ENCODE assay signal across 1 cellular context in the genomic region with DNA sequence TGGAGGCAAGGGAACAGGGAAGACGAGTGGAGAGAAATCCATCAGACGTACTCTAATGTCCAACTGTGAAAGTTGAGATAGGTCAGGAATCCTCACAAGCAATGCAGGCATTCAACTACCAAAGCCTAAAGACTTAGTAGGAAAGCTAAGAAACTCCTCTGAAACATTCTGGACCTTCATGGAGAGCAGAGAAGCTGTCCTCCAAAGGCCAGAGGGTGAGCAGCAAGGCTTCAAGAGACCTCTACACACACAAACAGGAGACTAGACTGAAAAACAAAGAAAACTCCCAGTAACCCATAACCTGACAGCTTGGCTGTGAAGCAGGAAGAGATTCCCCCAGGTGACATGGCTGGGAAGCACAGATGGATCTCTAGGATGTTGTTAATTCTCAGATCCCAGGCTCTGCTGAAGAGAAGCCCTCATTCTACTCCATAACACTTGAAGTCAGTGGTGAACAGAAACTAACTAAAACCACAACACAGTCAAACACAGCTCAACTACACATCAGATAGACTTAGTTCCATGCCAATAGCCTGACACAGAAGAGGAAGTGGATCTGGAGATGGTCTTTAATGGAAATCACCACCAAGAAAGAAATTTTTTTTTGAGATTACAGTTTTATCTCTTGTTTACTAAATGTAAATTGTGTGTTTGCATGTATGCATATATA.
TF ChIP-seq lines count a peak whose summit lies in the region.

No MANE protein-coding gene starts in this region.

TF ChIP-seq in HepG2, 621 proteins besides CTCF, POLR2A, EP300 and RAD21 (continues in another document):
- TF ChIP-seq KAT2B (IDR thresholded peaks at IDR 0.05; ENCODE audit: borderline replicate concordance, low read depth, low read length), result no peak
- no peak for TF ChIP-seq PHF5A (CRISPR knock-in tag; IDR thresholded peaks at IDR 0.05; ENCODE audit: low read depth, unreplicated experiment)
- TF ChIP-seq MIER2 (CRISPR knock-in tag; IDR thresholded peaks at IDR 0.05), result 0 out of 2 replicates have a peak, but pooled peaks have one; percentile 32
- TF ChIP-seq, protein P1, sequence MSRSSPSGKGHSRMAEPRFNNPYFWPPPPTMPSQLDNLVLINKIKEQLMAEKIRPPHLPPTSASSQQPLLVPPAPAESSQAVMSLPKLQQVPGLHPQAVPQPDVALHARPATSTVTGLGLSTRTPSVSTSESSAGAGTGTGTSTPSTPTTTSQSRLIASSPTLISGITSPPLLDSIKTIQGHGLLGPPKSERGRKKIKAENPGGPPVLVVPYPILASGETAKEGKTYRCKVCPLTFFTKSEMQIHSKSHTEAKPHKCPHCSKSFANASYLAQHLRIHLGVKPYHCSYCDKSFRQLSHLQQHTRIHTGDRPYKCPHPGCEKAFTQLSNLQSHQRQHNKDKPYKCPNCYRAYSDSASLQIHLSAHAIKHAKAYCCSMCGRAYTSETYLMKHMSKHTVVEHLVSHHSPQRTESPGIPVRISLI (CRISPR knock-in tag; IDR thresholded peaks at IDR 0.05; ENCODE audit: borderline replicate concordance), result no peak
- TF ChIP-seq, protein P2, sequence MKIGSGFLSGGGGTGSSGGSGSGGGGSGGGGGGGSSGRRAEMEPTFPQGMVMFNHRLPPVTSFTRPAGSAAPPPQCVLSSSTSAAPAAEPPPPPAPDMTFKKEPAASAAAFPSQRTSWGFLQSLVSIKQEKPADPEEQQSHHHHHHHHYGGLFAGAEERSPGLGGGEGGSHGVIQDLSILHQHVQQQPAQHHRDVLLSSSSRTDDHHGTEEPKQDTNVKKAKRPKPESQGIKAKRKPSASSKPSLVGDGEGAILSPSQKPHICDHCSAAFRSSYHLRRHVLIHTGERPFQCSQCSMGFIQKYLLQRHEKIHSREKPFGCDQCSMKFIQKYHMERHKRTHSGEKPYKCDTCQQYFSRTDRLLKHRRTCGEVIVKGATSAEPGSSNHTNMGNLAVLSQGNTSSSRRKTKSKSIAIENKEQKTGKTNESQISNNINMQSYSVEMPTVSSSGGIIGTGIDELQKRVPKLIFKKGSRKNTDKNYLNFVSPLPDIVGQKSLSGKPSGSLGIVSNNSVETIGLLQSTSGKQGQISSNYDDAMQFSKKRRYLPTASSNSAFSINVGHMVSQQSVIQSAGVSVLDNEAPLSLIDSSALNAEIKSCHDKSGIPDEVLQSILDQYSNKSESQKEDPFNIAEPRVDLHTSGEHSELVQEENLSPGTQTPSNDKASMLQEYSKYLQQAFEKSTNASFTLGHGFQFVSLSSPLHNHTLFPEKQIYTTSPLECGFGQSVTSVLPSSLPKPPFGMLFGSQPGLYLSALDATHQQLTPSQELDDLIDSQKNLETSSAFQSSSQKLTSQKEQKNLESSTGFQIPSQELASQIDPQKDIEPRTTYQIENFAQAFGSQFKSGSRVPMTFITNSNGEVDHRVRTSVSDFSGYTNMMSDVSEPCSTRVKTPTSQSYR (CRISPR knock-in tag; IDR thresholded peaks at IDR 0.05; ENCODE audit: borderline replicate concordance), result no peak
- no peak for TF ChIP-seq ZBTB8A (CRISPR knock-in tag; IDR thresholded peaks at IDR 0.05; ENCODE audit: borderline replicate concordance, low read depth)
- TF ChIP-seq PAF1 (CRISPR knock-in tag; IDR thresholded peaks at IDR 0.05), result 0 out of 2 replicates have a peak, but pooled peaks have one; percentile 81
- TF ChIP-seq ADNP (CRISPR knock-in tag; IDR thresholded peaks at IDR 0.05), result no peak
- no peak for TF ChIP-seq TP53 (CRISPR knock-in tag; conservative IDR thresholded peaks at IDR 0.05)
- TF ChIP-seq DNMT1 (CRISPR knock-in tag; IDR thresholded peaks at IDR 0.05), result no peak
- TF ChIP-seq, protein P3, sequence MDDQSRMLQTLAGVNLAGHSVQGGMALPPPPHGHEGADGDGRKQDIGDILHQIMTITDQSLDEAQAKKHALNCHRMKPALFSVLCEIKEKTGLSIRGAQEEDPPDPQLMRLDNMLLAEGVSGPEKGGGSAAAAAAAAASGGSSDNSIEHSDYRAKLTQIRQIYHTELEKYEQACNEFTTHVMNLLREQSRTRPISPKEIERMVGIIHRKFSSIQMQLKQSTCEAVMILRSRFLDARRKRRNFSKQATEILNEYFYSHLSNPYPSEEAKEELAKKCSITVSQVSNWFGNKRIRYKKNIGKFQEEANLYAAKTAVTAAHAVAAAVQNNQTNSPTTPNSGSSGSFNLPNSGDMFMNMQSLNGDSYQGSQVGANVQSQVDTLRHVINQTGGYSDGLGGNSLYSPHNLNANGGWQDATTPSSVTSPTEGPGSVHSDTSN (CRISPR knock-in tag; IDR thresholded peaks at IDR 0.05; ENCODE audit: borderline replicate concordance), result no peak
- peak; percentile 83 for TF ChIP-seq RBM22 (optimal IDR thresholded peaks at IDR 0.05; ENCODE audit: low read length)
- TF ChIP-seq JUN (CRISPR knock-in tag; IDR thresholded peaks at IDR 0.05), result no peak
- TF ChIP-seq FOXK1 (CRISPR knock-in tag; IDR thresholded peaks at IDR 0.05; ENCODE audit: borderline replicate concordance, low read depth), result no peak
- TF ChIP-seq TBP (CRISPR knock-in tag; IDR thresholded peaks at IDR 0.05), result no peak
- no peak for TF ChIP-seq ATF7 (IDR thresholded peaks at IDR 0.05)
- TF ChIP-seq ATF7 (CRISPR knock-in tag; IDR thresholded peaks at IDR 0.05), result no peak
- no peak for TF ChIP-seq BHLHE40 (IDR thresholded peaks at IDR 0.05; ENCODE audit: low read length)
- TF ChIP-seq SSRP1 (CRISPR knock-in tag; IDR thresholded peaks at IDR 0.05), result peak; percentile 46; the same call in 1 of the 2 replicates
- no peak for TF ChIP-seq KLF9 (CRISPR knock-in tag; IDR thresholded peaks at IDR 0.05; ENCODE audit: low read depth)
- TF ChIP-seq, protein P4, sequence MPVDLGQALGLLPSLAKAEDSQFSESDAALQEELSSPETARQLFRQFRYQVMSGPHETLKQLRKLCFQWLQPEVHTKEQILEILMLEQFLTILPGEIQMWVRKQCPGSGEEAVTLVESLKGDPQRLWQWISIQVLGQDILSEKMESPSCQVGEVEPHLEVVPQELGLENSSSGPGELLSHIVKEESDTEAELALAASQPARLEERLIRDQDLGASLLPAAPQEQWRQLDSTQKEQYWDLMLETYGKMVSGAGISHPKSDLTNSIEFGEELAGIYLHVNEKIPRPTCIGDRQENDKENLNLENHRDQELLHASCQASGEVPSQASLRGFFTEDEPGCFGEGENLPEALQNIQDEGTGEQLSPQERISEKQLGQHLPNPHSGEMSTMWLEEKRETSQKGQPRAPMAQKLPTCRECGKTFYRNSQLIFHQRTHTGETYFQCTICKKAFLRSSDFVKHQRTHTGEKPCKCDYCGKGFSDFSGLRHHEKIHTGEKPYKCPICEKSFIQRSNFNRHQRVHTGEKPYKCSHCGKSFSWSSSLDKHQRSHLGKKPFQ (CRISPR knock-in tag; IDR thresholded peaks at IDR 0.05; ENCODE audit: insufficient replicate concordance), result no peak
- TF ChIP-seq POLR2AphosphoS5 (IDR thresholded peaks at IDR 0.05; ENCODE audit: low read depth, low read length), result peak; percentile 57; the same call in 1 of the 2 replicates
- peak; percentile 16; the same call in 1 of the 2 replicates for TF ChIP-seq MED1 (CRISPR knock-in tag; IDR thresholded peaks at IDR 0.05)
- 0 out of 2 replicates have a peak, but pooled peaks have one; percentile 15 for TF ChIP-seq ZFP82 (CRISPR knock-in tag; IDR thresholded peaks at IDR 0.05; ENCODE audit: borderline replicate concordance)
- no peak for TF ChIP-seq ZNF367 (CRISPR knock-in tag; IDR thresholded peaks at IDR 0.05; ENCODE audit: borderline replicate concordance)
- TF ChIP-seq, protein P5, sequence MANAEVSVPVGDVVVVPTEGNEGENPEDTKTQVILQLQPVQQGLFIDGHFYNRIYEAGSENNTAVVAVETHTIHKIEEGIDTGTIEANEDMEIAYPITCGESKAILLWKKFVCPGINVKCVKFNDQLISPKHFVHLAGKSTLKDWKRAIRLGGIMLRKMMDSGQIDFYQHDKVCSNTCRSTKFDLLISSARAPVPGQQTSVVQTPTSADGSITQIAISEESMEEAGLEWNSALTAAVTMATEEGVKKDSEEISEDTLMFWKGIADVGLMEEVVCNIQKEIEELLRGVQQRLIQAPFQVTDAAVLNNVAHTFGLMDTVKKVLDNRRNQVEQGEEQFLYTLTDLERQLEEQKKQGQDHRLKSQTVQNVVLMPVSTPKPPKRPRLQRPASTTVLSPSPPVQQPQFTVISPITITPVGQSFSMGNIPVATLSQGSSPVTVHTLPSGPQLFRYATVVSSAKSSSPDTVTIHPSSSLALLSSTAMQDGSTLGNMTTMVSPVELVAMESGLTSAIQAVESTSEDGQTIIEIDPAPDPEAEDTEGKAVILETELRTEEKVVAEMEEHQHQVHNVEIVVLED (CRISPR knock-in tag; IDR thresholded peaks at IDR 0.05; ENCODE audit: borderline replicate concordance), result 0 out of 2 replicates have a peak, but pooled peaks have one; percentile 14
- TF ChIP-seq ZNF629 (CRISPR knock-in tag; conservative IDR thresholded peaks at IDR 0.05), result no peak
- no peak for TF ChIP-seq ZNF615 (CRISPR knock-in tag; IDR thresholded peaks at IDR 0.05; ENCODE audit: borderline replicate concordance)
- TF ChIP-seq, protein P6, sequence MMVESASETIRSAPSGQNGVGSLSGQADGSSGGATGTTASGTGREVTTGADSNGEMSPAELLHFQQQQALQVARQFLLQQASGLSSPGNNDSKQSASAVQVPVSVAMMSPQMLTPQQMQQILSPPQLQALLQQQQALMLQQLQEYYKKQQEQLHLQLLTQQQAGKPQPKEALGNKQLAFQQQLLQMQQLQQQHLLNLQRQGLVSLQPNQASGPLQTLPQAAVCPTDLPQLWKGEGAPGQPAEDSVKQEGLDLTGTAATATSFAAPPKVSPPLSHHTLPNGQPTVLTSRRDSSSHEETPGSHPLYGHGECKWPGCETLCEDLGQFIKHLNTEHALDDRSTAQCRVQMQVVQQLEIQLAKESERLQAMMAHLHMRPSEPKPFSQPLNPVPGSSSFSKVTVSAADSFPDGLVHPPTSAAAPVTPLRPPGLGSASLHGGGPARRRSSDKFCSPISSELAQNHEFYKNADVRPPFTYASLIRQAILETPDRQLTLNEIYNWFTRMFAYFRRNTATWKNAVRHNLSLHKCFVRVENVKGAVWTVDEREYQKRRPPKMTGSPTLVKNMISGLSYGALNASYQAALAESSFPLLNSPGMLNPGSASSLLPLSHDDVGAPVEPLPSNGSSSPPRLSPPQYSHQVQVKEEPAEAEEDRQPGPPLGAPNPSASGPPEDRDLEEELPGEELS (CRISPR knock-in tag; IDR thresholded peaks at IDR 0.05), result no peak
- no peak for TF ChIP-seq ATAD3A (CRISPR knock-in tag; IDR thresholded peaks at IDR 0.05)
- 0 out of 2 replicates have a peak, but pooled peaks have one; percentile 7 for TF ChIP-seq ZNF205 (CRISPR knock-in tag; IDR thresholded peaks at IDR 0.05)
- no peak for TF ChIP-seq KLF12 (CRISPR knock-in tag; IDR thresholded peaks at IDR 0.05; ENCODE audit: borderline replicate concordance)
- no peak for TF ChIP-seq ARNT2 (CRISPR knock-in tag; IDR thresholded peaks at IDR 0.05; ENCODE audit: low read depth)
- TF ChIP-seq, protein P7, sequence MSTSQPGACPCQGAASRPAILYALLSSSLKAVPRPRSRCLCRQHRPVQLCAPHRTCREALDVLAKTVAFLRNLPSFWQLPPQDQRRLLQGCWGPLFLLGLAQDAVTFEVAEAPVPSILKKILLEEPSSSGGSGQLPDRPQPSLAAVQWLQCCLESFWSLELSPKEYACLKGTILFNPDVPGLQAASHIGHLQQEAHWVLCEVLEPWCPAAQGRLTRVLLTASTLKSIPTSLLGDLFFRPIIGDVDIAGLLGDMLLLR (CRISPR knock-in tag; IDR thresholded peaks at IDR 0.05), result no peak
- TF ChIP-seq CCDC6 (CRISPR knock-in tag; IDR thresholded peaks at IDR 0.05), result 0 out of 2 replicates have a peak, but pooled peaks have one; percentile 24
- TF ChIP-seq KDM3A (CRISPR knock-in tag; IDR thresholded peaks at IDR 0.05; ENCODE audit: low read depth), result no peak
- no peak for TF ChIP-seq ZBTB21 (CRISPR knock-in tag; IDR thresholded peaks at IDR 0.05)
- TF ChIP-seq POLR2G (IDR thresholded peaks at IDR 0.05; ENCODE audit: low read depth, low read length), result peak; percentile 69; the same call in 1 of the 2 replicates
- TF ChIP-seq, protein P8, sequence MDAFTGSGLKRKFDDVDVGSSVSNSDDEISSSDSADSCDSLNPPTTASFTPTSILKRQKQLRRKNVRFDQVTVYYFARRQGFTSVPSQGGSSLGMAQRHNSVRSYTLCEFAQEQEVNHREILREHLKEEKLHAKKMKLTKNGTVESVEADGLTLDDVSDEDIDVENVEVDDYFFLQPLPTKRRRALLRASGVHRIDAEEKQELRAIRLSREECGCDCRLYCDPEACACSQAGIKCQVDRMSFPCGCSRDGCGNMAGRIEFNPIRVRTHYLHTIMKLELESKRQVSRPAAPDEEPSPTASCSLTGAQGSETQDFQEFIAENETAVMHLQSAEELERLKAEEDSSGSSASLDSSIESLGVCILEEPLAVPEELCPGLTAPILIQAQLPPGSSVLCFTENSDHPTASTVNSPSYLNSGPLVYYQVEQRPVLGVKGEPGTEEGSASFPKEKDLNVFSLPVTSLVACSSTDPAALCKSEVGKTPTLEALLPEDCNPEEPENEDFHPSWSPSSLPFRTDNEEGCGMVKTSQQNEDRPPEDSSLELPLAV (CRISPR knock-in tag; conservative IDR thresholded peaks at IDR 0.05; ENCODE audit: low read depth), result no peak
- no peak for TF ChIP-seq ZBTB20 (CRISPR knock-in tag; IDR thresholded peaks at IDR 0.05; ENCODE audit: borderline replicate concordance, low read depth)
- no peak for TF ChIP-seq RFXANK (CRISPR knock-in tag; IDR thresholded peaks at IDR 0.05)
- TF ChIP-seq, protein P9, sequence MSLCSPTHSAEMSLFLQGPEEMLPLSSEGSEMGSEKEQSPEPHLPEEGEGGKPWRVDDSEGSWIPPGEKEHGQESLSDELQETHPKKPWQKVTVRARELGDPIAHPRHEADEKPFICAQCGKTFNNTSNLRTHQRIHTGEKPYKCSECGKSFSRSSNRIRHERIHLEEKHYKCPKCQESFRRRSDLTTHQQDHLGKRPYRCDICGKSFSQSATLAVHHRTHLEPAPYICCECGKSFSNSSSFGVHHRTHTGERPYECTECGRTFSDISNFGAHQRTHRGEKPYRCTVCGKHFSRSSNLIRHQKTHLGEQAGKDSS (CRISPR knock-in tag; IDR thresholded peaks at IDR 0.05; ENCODE audit: borderline replicate concordance, low read depth), result no peak
